1 cellular context compared by ENCODE assay signal in genomic region chr6:26327450-26328264, GRCh38.
A peak's percentile ranks its signal among the peaks of the same experiment; 100 is the strongest.
TF ChIP-seq lines count a peak whose summit lies in the region.

No MANE protein-coding gene starts in this region.

TF ChIP-seq in HEK293, 187 proteins besides CTCF, POLR2A, EP300 and RAD21 (continued from another document and continues in another):
- TF ChIP-seq, protein P1, sequence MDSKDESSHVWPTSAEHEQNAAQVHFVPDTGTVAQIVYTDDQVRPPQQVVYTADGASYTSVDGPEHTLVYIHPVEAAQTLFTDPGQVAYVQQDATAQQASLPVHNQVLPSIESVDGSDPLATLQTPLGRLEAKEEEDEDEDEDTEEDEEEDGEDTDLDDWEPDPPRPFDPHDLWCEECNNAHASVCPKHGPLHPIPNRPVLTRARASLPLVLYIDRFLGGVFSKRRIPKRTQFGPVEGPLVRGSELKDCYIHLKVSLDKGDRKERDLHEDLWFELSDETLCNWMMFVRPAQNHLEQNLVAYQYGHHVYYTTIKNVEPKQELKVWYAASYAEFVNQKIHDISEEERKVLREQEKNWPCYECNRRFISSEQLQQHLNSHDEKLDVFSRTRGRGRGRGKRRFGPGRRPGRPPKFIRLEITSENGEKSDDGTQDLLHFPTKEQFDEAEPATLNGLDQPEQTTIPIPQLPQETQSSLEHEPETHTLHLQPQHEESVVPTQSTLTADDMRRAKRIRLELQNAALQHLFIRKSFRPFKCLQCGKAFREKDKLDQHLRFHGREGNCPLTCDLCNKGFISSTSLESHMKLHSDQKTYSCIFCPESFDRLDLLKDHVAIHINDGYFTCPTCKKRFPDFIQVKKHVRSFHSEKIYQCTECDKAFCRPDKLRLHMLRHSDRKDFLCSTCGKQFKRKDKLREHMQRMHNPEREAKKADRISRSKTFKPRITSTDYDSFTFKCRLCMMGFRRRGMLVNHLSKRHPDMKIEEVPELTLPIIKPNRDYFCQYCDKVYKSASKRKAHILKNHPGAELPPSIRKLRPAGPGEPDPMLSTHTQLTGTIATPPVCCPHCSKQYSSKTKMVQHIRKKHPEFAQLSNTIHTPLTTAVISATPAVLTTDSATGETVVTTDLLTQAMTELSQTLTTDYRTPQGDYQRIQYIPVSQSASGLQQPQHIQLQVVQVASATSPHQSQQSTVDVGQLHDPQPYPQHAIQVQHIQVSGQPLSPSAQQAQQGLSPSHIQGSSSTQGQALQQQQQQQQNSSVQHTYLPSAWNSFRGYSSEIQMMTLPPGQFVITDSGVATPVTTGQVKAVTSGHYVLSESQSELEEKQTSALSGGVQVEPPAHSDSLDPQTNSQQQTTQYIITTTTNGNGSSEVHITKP (tag by site-specific recombination; IDR thresholded peaks at IDR 0.05): peak; percentile 42; the same call in 1 of the 2 replicates
- TF ChIP-seq, protein P2, sequence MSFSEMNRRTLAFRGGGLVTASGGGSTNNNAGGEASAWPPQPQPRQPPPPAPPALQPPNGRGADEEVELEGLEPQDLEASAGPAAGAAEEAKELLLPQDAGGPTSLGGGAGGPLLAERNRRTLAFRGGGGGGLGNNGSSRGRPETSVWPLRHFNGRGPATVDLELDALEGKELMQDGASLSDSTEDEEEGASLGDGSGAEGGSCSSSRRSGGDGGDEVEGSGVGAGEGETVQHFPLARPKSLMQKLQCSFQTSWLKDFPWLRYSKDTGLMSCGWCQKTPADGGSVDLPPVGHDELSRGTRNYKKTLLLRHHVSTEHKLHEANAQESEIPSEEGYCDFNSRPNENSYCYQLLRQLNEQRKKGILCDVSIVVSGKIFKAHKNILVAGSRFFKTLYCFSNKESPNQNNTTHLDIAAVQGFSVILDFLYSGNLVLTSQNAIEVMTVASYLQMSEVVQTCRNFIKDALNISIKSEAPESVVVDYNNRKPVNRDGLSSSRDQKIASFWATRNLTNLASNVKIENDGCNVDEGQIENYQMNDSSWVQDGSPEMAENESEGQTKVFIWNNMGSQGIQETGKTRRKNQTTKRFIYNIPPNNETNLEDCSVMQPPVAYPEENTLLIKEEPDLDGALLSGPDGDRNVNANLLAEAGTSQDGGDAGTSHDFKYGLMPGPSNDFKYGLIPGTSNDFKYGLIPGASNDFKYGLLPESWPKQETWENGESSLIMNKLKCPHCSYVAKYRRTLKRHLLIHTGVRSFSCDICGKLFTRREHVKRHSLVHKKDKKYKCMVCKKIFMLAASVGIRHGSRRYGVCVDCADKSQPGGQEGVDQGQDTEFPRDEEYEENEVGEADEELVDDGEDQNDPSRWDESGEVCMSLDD (tag by site-specific recombination; IDR thresholded peaks at IDR 0.05): 0 out of 2 replicates have a peak, but pooled peaks have one; percentile 45
- TF ChIP-seq ZNF707 (tag by site-specific recombination; IDR thresholded peaks at IDR 0.05) (no peak), KLF16 (tag by site-specific recombination; IDR thresholded peaks at IDR 0.05) (no peak), SP7 (tag by site-specific recombination; IDR thresholded peaks at IDR 0.05) (peak; percentile 69), ZNF48 (tag by site-specific recombination; IDR thresholded peaks at IDR 0.05) (no peak), ZFHX2 (tag by site-specific recombination; conservative IDR thresholded peaks at IDR 0.05) (no peak), ZNF157 (tag by site-specific recombination; IDR thresholded peaks at IDR 0.05) (no peak), ZBTB20 (tag by site-specific recombination; IDR thresholded peaks at IDR 0.05) (no peak), ZNF677 (tag by site-specific recombination; IDR thresholded peaks at IDR 0.05) (0 out of 2 replicates have a peak, but pooled peaks have one; percentile 14), ZNF426 (tag by site-specific recombination; IDR thresholded peaks at IDR 0.05) (0 out of 2 replicates have a peak, but pooled peaks have one; percentile 6), ZNF654 (tag by site-specific recombination; IDR thresholded peaks at IDR 0.05; ENCODE audit: low read depth) (no peak; the same call in none of the 2 replicates), SP3 (tag by site-specific recombination; IDR thresholded peaks at IDR 0.05) (peak; percentile 39; the same call in 1 of the 2 replicates), ZNF768 (tag by site-specific recombination; IDR thresholded peaks at IDR 0.05) (no peak), HOXD13 (CRISPR knock-in tag; IDR thresholded peaks at IDR 0.05; ENCODE audit: borderline replicate concordance) (no peak), ZBTB11 (tag by site-specific recombination; conservative IDR thresholded peaks at IDR 0.05; ENCODE audit: low read depth) (no peak), BCL11A (tag by site-specific recombination; IDR thresholded peaks at IDR 0.05; ENCODE audit: low read depth) (no peak), ZNF658 (tag by site-specific recombination; IDR thresholded peaks at IDR 0.05) (no peak), ZNF501 (tag by site-specific recombination; IDR thresholded peaks at IDR 0.05) (no peak; the same call in 1 of the 2 replicates), ZNF664 (tag by site-specific recombination; IDR thresholded peaks at IDR 0.05) (no peak), WT1 (tag by site-specific recombination; IDR thresholded peaks at IDR 0.05) (peak; percentile 48; the same call in 1 of the 2 replicates), ZNF175 (tag by site-specific recombination; IDR thresholded peaks at IDR 0.05) (no peak), ZNF639 (tag by site-specific recombination; IDR thresholded peaks at IDR 0.05) (peak; percentile 72), ZNF211 (tag by site-specific recombination; IDR thresholded peaks at IDR 0.05; ENCODE audit: low read depth) (no peak), ZNF670 (tag by site-specific recombination; IDR thresholded peaks at IDR 0.05; ENCODE audit: low read depth) (no peak), ZBTB26 (tag by site-specific recombination; optimal IDR thresholded peaks at IDR 0.05) (peak; percentile 4), SALL2 (tag by site-specific recombination; IDR thresholded peaks at IDR 0.05; ENCODE audit: borderline replicate concordance) (no peak), ZNF121 (tag by site-specific recombination; IDR thresholded peaks at IDR 0.05) (no peak; the same call in 1 of the 2 replicates), ZNF311 (tag by site-specific recombination; IDR thresholded peaks at IDR 0.05; ENCODE audit: borderline replicate concordance) (no peak)
- TF ChIP-seq, protein P3, sequence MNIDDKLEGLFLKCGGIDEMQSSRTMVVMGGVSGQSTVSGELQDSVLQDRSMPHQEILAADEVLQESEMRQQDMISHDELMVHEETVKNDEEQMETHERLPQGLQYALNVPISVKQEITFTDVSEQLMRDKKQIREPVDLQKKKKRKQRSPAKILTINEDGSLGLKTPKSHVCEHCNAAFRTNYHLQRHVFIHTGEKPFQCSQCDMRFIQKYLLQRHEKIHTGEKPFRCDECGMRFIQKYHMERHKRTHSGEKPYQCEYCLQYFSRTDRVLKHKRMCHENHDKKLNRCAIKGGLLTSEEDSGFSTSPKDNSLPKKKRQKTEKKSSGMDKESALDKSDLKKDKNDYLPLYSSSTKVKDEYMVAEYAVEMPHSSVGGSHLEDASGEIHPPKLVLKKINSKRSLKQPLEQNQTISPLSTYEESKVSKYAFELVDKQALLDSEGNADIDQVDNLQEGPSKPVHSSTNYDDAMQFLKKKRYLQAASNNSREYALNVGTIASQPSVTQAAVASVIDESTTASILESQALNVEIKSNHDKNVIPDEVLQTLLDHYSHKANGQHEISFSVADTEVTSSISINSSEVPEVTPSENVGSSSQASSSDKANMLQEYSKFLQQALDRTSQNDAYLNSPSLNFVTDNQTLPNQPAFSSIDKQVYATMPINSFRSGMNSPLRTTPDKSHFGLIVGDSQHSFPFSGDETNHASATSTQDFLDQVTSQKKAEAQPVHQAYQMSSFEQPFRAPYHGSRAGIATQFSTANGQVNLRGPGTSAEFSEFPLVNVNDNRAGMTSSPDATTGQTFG (tag by site-specific recombination; IDR thresholded peaks at IDR 0.05; ENCODE audit: borderline replicate concordance): no peak
- TF ChIP-seq, protein P4, sequence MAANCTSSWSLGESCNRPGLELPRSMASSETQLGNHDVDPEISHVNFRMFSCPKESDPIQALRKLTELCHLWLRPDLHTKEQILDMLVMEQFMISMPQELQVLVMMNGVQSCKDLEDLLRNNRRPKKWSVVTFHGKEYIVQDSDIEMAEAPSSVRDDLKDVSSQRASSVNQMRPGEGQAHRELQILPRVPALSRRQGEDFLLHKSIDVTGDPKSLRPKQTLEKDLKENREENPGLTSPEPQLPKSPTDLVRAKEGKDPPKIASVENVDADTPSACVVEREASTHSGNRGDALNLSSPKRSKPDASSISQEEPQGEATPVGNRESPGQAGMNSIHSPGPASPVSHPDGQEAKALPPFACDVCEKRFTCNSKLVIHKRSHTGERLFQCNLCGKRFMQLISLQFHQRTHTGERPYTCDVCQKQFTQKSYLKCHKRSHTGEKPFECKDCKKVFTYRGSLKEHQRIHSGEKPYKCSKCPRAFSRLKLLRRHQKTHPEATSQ (tag by site-specific recombination; IDR thresholded peaks at IDR 0.05): no peak
- TF ChIP-seq, protein P5, sequence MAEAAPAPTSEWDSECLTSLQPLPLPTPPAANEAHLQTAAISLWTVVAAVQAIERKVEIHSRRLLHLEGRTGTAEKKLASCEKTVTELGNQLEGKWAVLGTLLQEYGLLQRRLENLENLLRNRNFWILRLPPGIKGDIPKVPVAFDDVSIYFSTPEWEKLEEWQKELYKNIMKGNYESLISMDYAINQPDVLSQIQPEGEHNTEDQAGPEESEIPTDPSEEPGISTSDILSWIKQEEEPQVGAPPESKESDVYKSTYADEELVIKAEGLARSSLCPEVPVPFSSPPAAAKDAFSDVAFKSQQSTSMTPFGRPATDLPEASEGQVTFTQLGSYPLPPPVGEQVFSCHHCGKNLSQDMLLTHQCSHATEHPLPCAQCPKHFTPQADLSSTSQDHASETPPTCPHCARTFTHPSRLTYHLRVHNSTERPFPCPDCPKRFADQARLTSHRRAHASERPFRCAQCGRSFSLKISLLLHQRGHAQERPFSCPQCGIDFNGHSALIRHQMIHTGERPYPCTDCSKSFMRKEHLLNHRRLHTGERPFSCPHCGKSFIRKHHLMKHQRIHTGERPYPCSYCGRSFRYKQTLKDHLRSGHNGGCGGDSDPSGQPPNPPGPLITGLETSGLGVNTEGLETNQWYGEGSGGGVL (tag by site-specific recombination; IDR thresholded peaks at IDR 0.05): no peak
